ENCODE assay signal across 8 cellular contexts in genomic region chr1:51234721-51235425, GRCh38.
A peak's percentile ranks its signal among the peaks of the same experiment; 100 is the strongest.
DNase-seq lines count a peak whose midpoint lies in the region; ATAC-seq lines count a peak whose summit lies in the region.

No MANE protein-coding gene starts in this region.

- peak overlapping the region; percentile 98 to 99 for H3K4me3 ChIP-seq in mucosa of rectum (ENCODE audit: low read length in 2 of 2)

- DNase-seq in AG20443 (ENCODE audit: low spot score) (peak; percentile 21), NCI-H2227 treated with DMSO at 0.1 percent for 48 hours (lab: John Stamatoyannopoulos, UW) (peak; percentile 15)
- DNase-seq in activated CD4-positive, alpha-beta T cell treated with anti-CD3 and anti-CD28 coated beads for 48 hours, result peak; percentile 72
- peak; percentile 28 for DNase-seq in effector CD4-positive, alpha-beta T cell
- DNase-seq in stimulated activated naive CD8-positive, alpha-beta T cell treated with anti-CD3 and anti-CD28 coated beads, Interleukin-15, Interleukin-2, amounts not matched to agents 100 U/mL and 50 U/mL, for 24 hours, result peak; percentile 64

- H3K4me1 ChIP-seq in mucosa of rectum (ENCODE audit: control insufficient read depth in 2 of 2, insufficient read depth in 2 of 2, low read length in 2 of 2), result peaks cover 15 to 23% of the 10 kb centered on the region in 2 donors

- H3K9me3 ChIP-seq in mucosa of rectum (ENCODE audit: control insufficient read depth in 2 of 2, low read length in 2 of 2), result no peaks in the 10 kb centered on the region

- H3K9ac ChIP-seq in mucosa of rectum (ENCODE audit: low read depth in 1 of 2, low read length in 2 of 2), result no peak overlapping the region

- no peaks in the 10 kb centered on the region for H3K36me3 ChIP-seq in mucosa of rectum (ENCODE audit: control insufficient read depth in 2 of 2, insufficient read depth in 2 of 2, low read length in 2 of 2)

- H3K27me3 ChIP-seq in mucosa of rectum (ENCODE audit: control insufficient read depth in 2 of 2, insufficient read depth in 2 of 2, low read length in 2 of 2), result no peaks in the 10 kb centered on the region

- peak; percentile 62 for ATAC-seq in GM19043 (IDR thresholded peaks at IDR 0.05; ENCODE audit: low read depth, unreplicated experiment)
- peak; percentile 75 for ATAC-seq in HG03159 (IDR thresholded peaks at IDR 0.05; ENCODE audit: unreplicated experiment)
- no peak for ATAC-seq in stimulated activated naive CD8-positive, alpha-beta T cell treated with anti-CD3 and anti-CD28 coated beads, Interleukin-15, Interleukin-2, amounts not matched to agents 100 U/mL and 50 U/mL, for 24 hours

- H3K27ac ChIP-seq in mucosa of rectum (ENCODE audit: low read depth in 2 of 2, low read length in 2 of 2), result peak overlapping the region; percentile 95 to 98

Comparison
In these comparisons a context has a peak if more than half of its experiments do, and no peak if none do; other contexts are left out.
1. DNase-seq: peak in every context shown above with its lines; median percentile 72 in activated CD4-positive, alpha-beta T cell treated with anti-CD3 and anti-CD28 coated beads for 48 hours; 64 in stimulated activated naive CD8-positive, alpha-beta T cell treated with anti-CD3 and anti-CD28 coated beads, Interleukin-15, Interleukin-2, amounts not matched to agents 100 U/mL and 50 U/mL, for 24 hours; 28 in effector CD4-positive, alpha-beta T cell; 21 in AG20443; 15 in NCI-H2227 treated with DMSO at 0.1 percent for 48 hours.